ENCODE assay signal across 21 cellular contexts in the genomic region with DNA sequence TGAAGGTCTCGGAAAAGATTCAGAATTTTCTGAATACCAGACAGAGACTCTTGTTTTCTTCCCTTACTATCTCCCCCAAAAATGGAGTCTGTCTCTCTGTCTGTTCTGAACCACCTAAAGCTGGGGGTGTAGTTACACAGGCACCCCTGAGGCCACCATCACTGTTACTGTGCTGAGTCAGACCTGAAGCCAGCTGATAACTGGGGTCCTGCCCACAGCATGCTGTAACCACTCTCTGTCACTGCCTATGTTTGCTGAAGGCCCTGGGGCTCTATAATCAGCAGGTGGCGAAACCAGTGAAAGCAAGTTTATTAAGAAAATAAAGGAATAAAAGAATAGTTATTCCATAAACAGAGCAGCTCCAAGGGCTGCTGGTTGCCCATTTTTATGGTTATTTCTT.
DNase-seq lines count a peak whose midpoint lies in the region; ATAC-seq, FAIRE-seq and TF ChIP-seq lines count a peak whose summit lies in the region.
"Had no signal": no experiment of that assay in that cellular context is flagged by ENCODE, and none has a peak within 500 bp of the region (broad histone marks: within the 10 kb centered on the region; RNA-seq: fewer than 3 reads in every experiment).

No MANE protein-coding gene starts in this region.

- peak; percentile 64 for ATAC-seq in GM12878
- ATAC-seq in aorta (ENCODE audit: low FRiP score) = no peak

- H3K27ac ChIP-seq in HUES48 (ENCODE audit: low read depth, low read length) = peak overlapping the region; percentile 31
- H3K27ac ChIP-seq in GM12878 (ENCODE audit: control insufficient read depth, insufficient read depth) = no peak overlapping the region
- peak overlapping the region; percentile 23 for H3K27ac ChIP-seq in skeletal muscle tissue (ENCODE audit: low read depth, low read length)
- no peak overlapping the region for H3K27ac ChIP-seq in aorta (ENCODE audit: low read depth in 1 of 2, low read length in 2 of 2)
- H3K27ac ChIP-seq: C4-2B had no signal

- H3K4me3 ChIP-seq in HUES48 (ENCODE audit: low read depth, low read length) = no peak overlapping the region
- H3K4me3 ChIP-seq in GM12878 = no peak overlapping the region
- H3K4me3 ChIP-seq in skeletal muscle tissue (ENCODE audit: low read length in 3 of 3) = no peak overlapping the region
- H3K4me3 ChIP-seq in aorta (ENCODE audit: low read length in 2 of 2) = no peak overlapping the region
- H3K4me3 ChIP-seq: MG63 had no signal

- no peaks in the 10 kb centered on the region for H3K79me2 ChIP-seq in GM12878 (ENCODE audit: control insufficient read depth, insufficient read depth, low read length)

- POLR2A ChIA-PET in GM12878 (lab: Charles Lee) = no interaction called here

- no peak for TF ChIP-seq EP300 in GM12878 (IDR thresholded peaks at IDR 0.05; ENCODE audit: borderline replicate concordance in 1 of 2, control insufficient read depth in 1 of 2, low read depth in 2 of 2, low read length in 2 of 2)

- no peak for FAIRE-seq in GM12878 (lab: Jason Lieb, UNC)
- FAIRE-seq: G401.6 had no signal

- H3K4me1 ChIP-seq in HUES48 (ENCODE audit: control insufficient read depth, insufficient read depth, low read length) (peaks cover 28% of the 10 kb centered on the region), GM12878 (ENCODE audit: control insufficient read depth, insufficient read depth, low read length) (no peaks in the 10 kb centered on the region), skeletal muscle tissue (ENCODE audit: control insufficient read depth in 3 of 3, insufficient read depth in 3 of 3, low read length in 3 of 3) (no peaks in the 10 kb centered on the region), aorta (ENCODE audit: control insufficient read depth in 1 of 2, insufficient read depth in 2 of 2, low read length in 2 of 2) (no peaks in the 10 kb centered on the region)

- H3K9me3 ChIP-seq in HUES48 (ENCODE audit: control insufficient read depth, insufficient read depth, low read length) (no peaks in the 10 kb centered on the region), GM12878 (replicated peaks; ENCODE audit: control insufficient read depth, insufficient read depth, low read length) (no peaks in the 10 kb centered on the region), skeletal muscle tissue (ENCODE audit: control insufficient read depth in 3 of 3, low read length in 3 of 3) (no peaks in the 10 kb centered on the region), aorta (ENCODE audit: control insufficient read depth, low read length) (no peaks in the 10 kb centered on the region)
- H3K9me3 ChIP-seq: MG63 had no signal

- CTCF ChIA-PET in GM12878 (lab: Yijun Ruan, JAX) = no interaction called here

- H3K9ac ChIP-seq in HUES48 (ENCODE audit: low read depth, low read length) (no peak overlapping the region), GM12878 (ENCODE audit: control insufficient read depth, insufficient read depth, low read length) (no peak overlapping the region), skeletal muscle tissue (ENCODE audit: low read depth in 1 of 3, low read length in 3 of 3) (no peak overlapping the region)

- H3K27me3 ChIP-seq in HUES48 (ENCODE audit: control insufficient read depth, insufficient read depth, low read length) = no peaks in the 10 kb centered on the region
- H3K27me3 ChIP-seq in GM12878 (replicated peaks in 1 of 2; ENCODE audit: control insufficient read depth in 2 of 2, insufficient read depth in 2 of 2, low read length in 1 of 2) = no peaks in the 10 kb centered on the region
- H3K27me3 ChIP-seq in skeletal muscle tissue (ENCODE audit: control insufficient read depth in 3 of 3, insufficient read depth in 3 of 3, low read length in 3 of 3) = no peaks in the 10 kb centered on the region
- no peaks in the 10 kb centered on the region for H3K27me3 ChIP-seq in aorta (ENCODE audit: control insufficient read depth in 1 of 2, insufficient read depth in 2 of 2, low read length in 1 of 2)
- H3K27me3 ChIP-seq: MG63 had no signal

- H3K36me3 ChIP-seq in HUES48 (ENCODE audit: control insufficient read depth, insufficient read depth, low read length) (no peaks in the 10 kb centered on the region), GM12878 (ENCODE audit: control insufficient read depth in 2 of 2, insufficient read depth in 2 of 2, low read length in 1 of 2) (no peaks in the 10 kb centered on the region), skeletal muscle tissue (ENCODE audit: control insufficient read depth in 3 of 3, insufficient read depth in 3 of 3, low read length in 3 of 3) (no peaks in the 10 kb centered on the region), aorta (ENCODE audit: control insufficient read depth in 1 of 2, insufficient read depth in 2 of 2, low read length in 1 of 2) (no peaks in the 10 kb centered on the region)
- H3K36me3 ChIP-seq: MG63 had no signal

- no peak for TF ChIP-seq RAD21 in GM12878 (IDR thresholded peaks at IDR 0.05; ENCODE audit: insufficient read depth, low read depth, low read length)

- TF ChIP-seq CTCF in GM12878 (IDR thresholded peaks at IDR 0.05 in 2 of 3, conservative IDR thresholded peaks at IDR 0.05 in 1 of 3; ENCODE audit: control insufficient read depth in 2 of 3, extremely low read depth in 1 of 3, insufficient read depth in 1 of 3, low read depth in 3 of 3, low read length in 3 of 3) = no peak

- DNase-seq in GM12878 (ENCODE audit: low read depth, low spot score) (no peak), iPS-NIHi7 (ENCODE audit: extremely low spot score) (peak; percentile 10), NCI-H82 (lab: John Stamatoyannopoulos, UW) (no peak), Kasumi-1 (lab: John Stamatoyannopoulos, UW) (no peak), aorta (no peak)
- no peak for DNase-seq in activated CD8-positive, alpha-beta memory T cell treated with anti-CD3 and anti-CD28 coated beads for 24 hours
- DNase-seq: DMS79 treated with DMSO at 0.1 percent for 48 hours, IMR-90, Karpas-422, MG63, NCI-H1048, NCI-H1436, NCI-H2029, NCI-H2171, NCI-H446, NCI-H526 treated with DMSO at 0.1 percent for 48 hours, Right ventricle myocardium superior had no signal

- in situ Hi-C loops in GM12878 (cut with MboI) = no loop called here

- WGBS in GM12878 (ENCODE audit: insufficient coverage, insufficient replicate concordance, low lambda C conversion rate, missing lambda C conversion rate) = 41% methylated on average over 2 of the region's 2 CpGs
- 80 to 87% methylated on average over 2 of the region's 2 CpGs for WGBS in aorta, 2 donors

- no TSS peak for BruUV-seq in GM12878 (replicated peaks; lab: Mats Ljungman, UMichigan)

- no peaks in the 10 kb centered on the region for H4K20me1 ChIP-seq in GM12878 (ENCODE audit: control insufficient read depth, insufficient read depth)

- no peak overlapping the region for H2AFZ ChIP-seq in GM12878 (ENCODE audit: control insufficient read depth, low read depth, low read length)

- no peak overlapping the region for H3K4me2 ChIP-seq in GM12878 (ENCODE audit: control insufficient read depth, insufficient read depth)

- RAD21 ChIA-PET in GM12878 (lab: Charles Lee; ENCODE audit: unreplicated experiment) = no interaction called here

- TF ChIP-seq POLR2A in GM12878 (IDR thresholded peaks at IDR 0.05; ENCODE audit: low read depth, low read length) = no peak

- intact Hi-C loops in GM12878 (cut with micrococcal nuclease; ENCODE audit: unreplicated experiment) (no loop called here), aorta (cut with DNase I) (no loop called here)

- SMC1A ChIA-PET in GM12878 (lab: Charles Lee; ENCODE audit: uncharacterized antibody, unreplicated experiment) = interaction anchor here (1.0 to 1.5 kb wide), 4 partner anchors 14 to 250 kb away, joined by 3 to 6 read pairs (median 4); no protein-coding TSS in a partner anchor

TF ChIP-seq in GM12878, 131 proteins besides CTCF, POLR2A, EP300 and RAD21:
- 0 out of 2 replicates have a peak, but pooled peaks have one; percentile 12 for TF ChIP-seq JUNB (IDR thresholded peaks at IDR 0.05)
- TF ChIP-seq CREB1 (IDR thresholded peaks at IDR 0.05; ENCODE audit: low read depth) = no peak

Comparison
In these comparisons a context has a peak if more than half of its experiments do, and no peak if none do; other contexts are left out.
1. H3K27ac ChIP-seq: peak in HUES48 (single experiment) and skeletal muscle tissue (single experiment); none in GM12878 (single experiment) and aorta (0 of 2).